In genomic region chr4:158850800-158851644, GRCh38 we compare ENCODE assay signal across 9 cellular contexts.
A peak's percentile ranks its signal among the peaks of the same experiment; 100 is the strongest.
DNase-seq lines count a peak whose midpoint lies in the region; ATAC-seq, FAIRE-seq and TF ChIP-seq lines count a peak whose summit lies in the region.
"Had no signal": no experiment of that assay in that cellular context is flagged by ENCODE, and none has a peak within 500 bp of the region (broad histone marks: within the 10 kb centered on the region; RNA-seq: fewer than 3 reads in every experiment).

No MANE protein-coding gene starts in this region.

- H3K36me3 ChIP-seq in Peyer's patch = no peaks in the 10 kb centered on the region
- peaks cover 0 to 34% (median 0%) of the 10 kb centered on the region in 3 donors for H3K36me3 ChIP-seq in esophagus squamous epithelium
- no peaks in the 10 kb centered on the region for H3K36me3 ChIP-seq in prostate gland
- H3K36me3 ChIP-seq in MG63 = no peaks in the 10 kb centered on the region

- intact Hi-C loops in esophagus squamous epithelium (cut with DNase I) = loop anchor here (10.0 kb wide), 1 partner anchor 324 kb away; no protein-coding TSS in a partner anchor
- intact Hi-C loops in prostate gland (cut with DNase I) = loop anchor here (2.0 to 10.0 kb wide), 2 partner anchors 122 to 354 kb away; no protein-coding TSS in a partner anchor

- TF ChIP-seq CTCF in AG09309 (IDR thresholded peaks at IDR 0.05; ENCODE audit: control insufficient read depth, insufficient read depth, low read depth, low read length, missing control alignments) = peak; percentile 44
- peak; percentile 29 to 79 (median 70) for TF ChIP-seq CTCF in Peyer's patch (IDR thresholded peaks at IDR 0.05)
- peak; percentile 48 to 82 (median 71) for TF ChIP-seq CTCF in esophagus squamous epithelium (IDR thresholded peaks at IDR 0.05)
- TF ChIP-seq CTCF in prostate gland (IDR thresholded peaks at IDR 0.05) = peak in 3 of 4 experiments; percentile 81 to 88 (median 81)

- ATAC-seq in GM21360 (IDR thresholded peaks at IDR 0.05; ENCODE audit: unreplicated experiment) = no peak

- 25 to 43% methylated on average over 7 of the region's 7 CpGs for WGBS in esophagus squamous epithelium, 2 donors
- WGBS in prostate gland = 32% methylated on average over 7 of the region's 7 CpGs

- TF ChIP-seq POLR2A in Peyer's patch (IDR thresholded peaks at IDR 0.05) (no peak), esophagus squamous epithelium (IDR thresholded peaks at IDR 0.05) (no peak), prostate gland (IDR thresholded peaks at IDR 0.05) (no peak)

- no peak overlapping the region for H3K4me3 ChIP-seq in AG09309 (ENCODE audit: control insufficient read depth, low read depth, low read length)
- no peak overlapping the region for H3K4me3 ChIP-seq in Peyer's patch
- no peak overlapping the region for H3K4me3 ChIP-seq in esophagus squamous epithelium
- H3K4me3 ChIP-seq in prostate gland = no peak overlapping the region
- no peak overlapping the region for H3K4me3 ChIP-seq in MG63

- no peaks in the 10 kb centered on the region for H3K27me3 ChIP-seq in Peyer's patch
- no peaks in the 10 kb centered on the region for H3K27me3 ChIP-seq in esophagus squamous epithelium
- H3K27me3 ChIP-seq in prostate gland (replicated peaks; ENCODE audit: insufficient read depth) = no peaks in the 10 kb centered on the region
- no peaks in the 10 kb centered on the region for H3K27me3 ChIP-seq in MG63

- FAIRE-seq in GM19239 (lab: Jason Lieb, UNC) = peak; percentile 97

- no peaks in the 10 kb centered on the region for H3K9me3 ChIP-seq in Peyer's patch
- H3K9me3 ChIP-seq in esophagus squamous epithelium = no peaks in the 10 kb centered on the region
- no peaks in the 10 kb centered on the region for H3K9me3 ChIP-seq in prostate gland
- H3K9me3 ChIP-seq in MG63 = no peaks in the 10 kb centered on the region

- DNase-seq in AG09309 (ENCODE audit: low read depth) (peak; percentile 13), GM19239 (ENCODE audit: insufficient read length, low spot score) (no peak), Peyer's patch (no peak), esophagus squamous epithelium (lab: John Stamatoyannopoulos, UW) (no peak), prostate gland (ENCODE audit: low spot score) (peak; percentile 70), HuH-7 (ENCODE audit: low spot score) (no peak), MG63 (no peak)

- no peaks in the 10 kb centered on the region for H3K4me1 ChIP-seq in Peyer's patch
- peaks cover 0 to 17% (median 3%) of the 10 kb centered on the region in 3 donors for H3K4me1 ChIP-seq in esophagus squamous epithelium
- no peaks in the 10 kb centered on the region for H3K4me1 ChIP-seq in prostate gland (replicated peaks)

- H3K27ac ChIP-seq in Peyer's patch (no peak overlapping the region), esophagus squamous epithelium (peak overlapping the region in 1 of 4 donors; percentile 36), prostate gland (peak overlapping the region in 1 of 2 donors; percentile 20)
- H3K27ac ChIP-seq: epithelial cell of prostate had no signal

Comparison
In these comparisons a context has a peak if more than half of its experiments do, and no peak if none do; other contexts are left out.
1. DNase-seq: peak in AG09309 (single experiment) and prostate gland (single experiment); none in GM19239 (single experiment), Peyer's patch (0 of 3), esophagus squamous epithelium (single experiment), HuH-7 (single experiment) and MG63 (single experiment).
2. Peak in every context shown above with its lines, with median percentiles within 50 percentile points of each other: CTCF ChIP-seq.